ENCODE assay signal across 1 cellular context in genomic region chr11:114400222-114400973, GRCh38.
TF ChIP-seq lines count a peak whose summit lies in the region.

Gene C11orf71, minus strand, starts transcription at chr11:114400511. Its CDS starts 180 bp downstream, at chr11:114400331.
Gene RBM7, plus strand, starts transcription at chr11:114400666. Its CDS starts 6 bp downstream, at chr11:114400672.

TF ChIP-seq in K562, 482 proteins besides CTCF, POLR2A, EP300 and RAD21 (continued from another document and continues in another):
- TF ChIP-seq ARID4B (CRISPR knock-in tag; IDR thresholded peaks at IDR 0.05), result peak; percentile 71; the same call in 1 of the 2 replicates
- peak; percentile 95 for TF ChIP-seq POLR2B (IDR thresholded peaks at IDR 0.05; ENCODE audit: low read depth, partially characterized antibody)
- no peak for TF ChIP-seq EHMT2 (IDR thresholded peaks at IDR 0.05)
- peak; percentile 69; the same call in 1 of the 2 replicates for TF ChIP-seq HLTF (IDR thresholded peaks at IDR 0.05)
- no peak for TF ChIP-seq ZNF384 (IDR thresholded peaks at IDR 0.05; ENCODE audit: low read depth, low read length)
- TF ChIP-seq HCFC1 (IDR thresholded peaks at IDR 0.05; ENCODE audit: low read depth, low read length), result peak; percentile 47; the same call in 1 of the 2 replicates
- TF ChIP-seq TCF7 (IDR thresholded peaks at IDR 0.05; ENCODE audit: borderline replicate concordance), result no peak
- no peak for TF ChIP-seq ZNF282 (CRISPR knock-in tag; IDR thresholded peaks at IDR 0.05)
- TF ChIP-seq AFF1 (IDR thresholded peaks at IDR 0.05; ENCODE audit: low read depth in 1 of 2, partially characterized antibody in 2 of 2), result peak; percentile 12 to 56
- no peak for TF ChIP-seq PHB2 (IDR thresholded peaks at IDR 0.05; ENCODE audit: low read depth)
- TF ChIP-seq SIX5 (IDR thresholded peaks at IDR 0.05; ENCODE audit: borderline replicate concordance in 1 of 2, insufficient read depth in 1 of 2, low read depth in 1 of 2, low read length in 2 of 2), result no peak
- no peak for TF ChIP-seq ZFP1 (CRISPR knock-in tag; IDR thresholded peaks at IDR 0.05)
- no peak for TF ChIP-seq ZNF232 (CRISPR knock-in tag; IDR thresholded peaks at IDR 0.05)
- no peak for TF ChIP-seq ZNF217 (CRISPR knock-in tag; IDR thresholded peaks at IDR 0.05)
- TF ChIP-seq ZNF584 (CRISPR knock-in tag; IDR thresholded peaks at IDR 0.05; ENCODE audit: low read depth), result no peak
- no peak for TF ChIP-seq SMAD1 (IDR thresholded peaks at IDR 0.05; ENCODE audit: low read depth, low read length, partially characterized antibody)
- no peak for TF ChIP-seq ZNF347 (CRISPR knock-in tag; IDR thresholded peaks at IDR 0.05; ENCODE audit: low read depth)
- no peak for TF ChIP-seq U2AF2 (optimal IDR thresholded peaks at IDR 0.05; ENCODE audit: low read depth, low read length)
- peak; percentile 9; the same call in 1 of the 2 replicates for TF ChIP-seq SIN3B (IDR thresholded peaks at IDR 0.05; ENCODE audit: low read depth)
- no peak for TF ChIP-seq ZNF146 (CRISPR knock-in tag; IDR thresholded peaks at IDR 0.05; ENCODE audit: unreplicated experiment)
- TF ChIP-seq ZNF431 (CRISPR knock-in tag; IDR thresholded peaks at IDR 0.05), result peak; percentile 49; the same call in 1 of the 2 replicates
- TF ChIP-seq E2F1 (CRISPR knock-in tag; IDR thresholded peaks at IDR 0.05), result no peak
- no peak for TF ChIP-seq FOXA1 (IDR thresholded peaks at IDR 0.05; ENCODE audit: borderline replicate concordance)
- TF ChIP-seq FOXO4 (CRISPR knock-in tag; IDR thresholded peaks at IDR 0.05), result no peak
- TF ChIP-seq NFIX (CRISPR knock-in tag; IDR thresholded peaks at IDR 0.05; ENCODE audit: low read depth), result no peak
- TF ChIP-seq SAP30 (IDR thresholded peaks at IDR 0.05; ENCODE audit: borderline replicate concordance, insufficient read depth, low read depth, low read length, poor library complexity, severe bottlenecking), result peak; percentile 71
- TF ChIP-seq HDAC8 (tag; IDR thresholded peaks at IDR 0.05), result no peak
- peak; percentile 21; the same call in 1 of the 2 replicates for TF ChIP-seq ZBTB26 (CRISPR knock-in tag; IDR thresholded peaks at IDR 0.05)
- no peak for TF ChIP-seq TCF7L2 (IDR thresholded peaks at IDR 0.05; ENCODE audit: low read depth, low read length)
- peak; percentile 36 for TF ChIP-seq GTF2B (IDR thresholded peaks at IDR 0.05; ENCODE audit: extremely low read depth, insufficient read length)
- peak; percentile 97 for TF ChIP-seq PRDM10 (IDR thresholded peaks at IDR 0.05; ENCODE audit: partially characterized antibody)
- TF ChIP-seq TRIM28 (IDR thresholded peaks at IDR 0.05), result peak; percentile 16; the same call in 1 of the 2 replicates
- peak; percentile 39 for TF ChIP-seq ARID1B (IDR thresholded peaks at IDR 0.05)
- TF ChIP-seq NFE2 (IDR thresholded peaks at IDR 0.05; ENCODE audit: low read depth), result peak; percentile 92
- no peak for TF ChIP-seq NUFIP1 (IDR thresholded peaks at IDR 0.05; ENCODE audit: partially characterized antibody)
- 0 out of 2 replicates have a peak, but pooled peaks have one; percentile 56 for TF ChIP-seq ERF (CRISPR knock-in tag; IDR thresholded peaks at IDR 0.05)
- TF ChIP-seq KDM2B (CRISPR knock-in tag; IDR thresholded peaks at IDR 0.05), result no peak
- peak in 1 of 2 experiments; percentile 54; a peak in 1 of 4 replicates for TF ChIP-seq TBL1XR1 (IDR thresholded peaks at IDR 0.05; ENCODE audit: low read length in 2 of 2)
- peak; percentile 81; the same call in 1 of the 2 replicates for TF ChIP-seq AFF4 (CRISPR knock-in tag; IDR thresholded peaks at IDR 0.05)
- no peak for TF ChIP-seq BRD4 (IDR thresholded peaks at IDR 0.05)
- no peak for TF ChIP-seq ETS2 (tag; IDR thresholded peaks at IDR 0.05; ENCODE audit: borderline replicate concordance, poor library complexity, severe bottlenecking)
- no peak for TF ChIP-seq ZNF830 (CRISPR knock-in tag; IDR thresholded peaks at IDR 0.05)
- no peak for TF ChIP-seq STAT5B (CRISPR knock-in tag; IDR thresholded peaks at IDR 0.05)
